In the genomic region with DNA sequence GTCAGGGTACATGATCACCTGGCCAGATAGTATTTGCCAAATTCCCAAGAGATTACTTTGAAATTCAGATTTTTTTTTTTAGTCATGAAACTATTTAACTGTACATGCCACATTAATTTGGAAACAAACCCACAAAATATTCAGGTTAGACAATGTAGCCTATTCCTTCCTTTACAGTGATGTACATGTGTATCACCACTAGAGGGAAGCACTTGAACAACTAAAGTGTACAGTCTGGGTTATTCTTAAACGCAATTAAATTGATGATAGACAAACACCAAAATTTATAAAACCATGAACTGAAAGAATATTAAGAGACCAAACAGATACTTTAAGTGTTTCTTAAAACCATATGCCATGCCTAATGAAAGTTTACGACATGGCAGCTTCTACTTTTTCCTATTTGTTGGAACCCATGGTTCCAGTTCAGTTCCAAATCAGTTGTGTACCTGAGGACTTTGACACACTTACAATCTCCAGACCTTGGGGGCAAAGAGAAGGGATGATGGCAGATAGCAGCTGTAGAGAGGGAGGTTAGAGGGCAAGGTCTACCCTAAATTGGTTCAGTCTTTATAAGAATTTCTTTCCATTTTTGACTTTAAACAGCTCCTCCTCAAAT, we compare ENCODE assay signal across 8 cellular contexts. TPM values are rescaled to one million over a fixed set of nuclear protein-coding genes. Genes with fewer than 3 reads are reported as not detected.
A peak's percentile ranks its signal among the peaks of the same experiment; 100 is the strongest.
DNase-seq lines count a peak whose midpoint lies in the region; ATAC-seq, FAIRE-seq and TF ChIP-seq lines count a peak whose summit lies in the region.

No MANE protein-coding gene starts in this region.

- FAIRE-seq in small intestine (lab: Jason Lieb, UNC), result no peak

- peaks cover 0 to 31% (median 9%) of the 10 kb centered on the region in 7 donors for H3K27me3 ChIP-seq in heart right ventricle
- no peaks in the 10 kb centered on the region for H3K27me3 ChIP-seq in small intestine (ENCODE audit: control insufficient read depth in 2 of 2, insufficient read depth in 2 of 2, low read length in 2 of 2)

- peak; percentile 44 to 85 (median 79) for TF ChIP-seq CTCF in heart right ventricle (IDR thresholded peaks at IDR 0.05)

- no peak overlapping the region for H3K4me3 Mint-ChIP-seq in activated T-helper 17 cell treated with anti-CD3 and anti-CD28 coated beads, Interleukin-2, amount 50 U/mL, for 72 hours
- H3K4me3 Mint-ChIP-seq in activated naive CD4-positive, alpha-beta T cell treated with anti-CD3 and anti-CD28 coated beads for 36 hours, result no peak overlapping the region

- H3K9me3 ChIP-seq in heart right ventricle (peaks cover 0 to 3% (median 0%) of the 10 kb centered on the region in 11 donors), small intestine (ENCODE audit: control insufficient read depth, low read depth) (no peaks in the 10 kb centered on the region)

- H3K36me3 Mint-ChIP-seq in activated T-helper 17 cell treated with anti-CD3 and anti-CD28 coated beads, Interleukin-2, amount 50 U/mL, for 72 hours (ENCODE audit: low read depth), result no peaks in the 10 kb centered on the region
- H3K36me3 Mint-ChIP-seq in activated naive CD4-positive, alpha-beta T cell treated with anti-CD3 and anti-CD28 coated beads for 36 hours (ENCODE audit: low read depth), result no peaks in the 10 kb centered on the region

- no peaks in the 10 kb centered on the region for H3K27me3 Mint-ChIP-seq in activated T-helper 17 cell treated with anti-CD3 and anti-CD28 coated beads, Interleukin-2, amount 50 U/mL, for 72 hours
- H3K27me3 Mint-ChIP-seq in activated naive CD4-positive, alpha-beta T cell treated with anti-CD3 and anti-CD28 coated beads for 36 hours (ENCODE audit: low read depth), result no peaks in the 10 kb centered on the region

- intact Hi-C loops in heart right ventricle (cut with DNase I), result loop anchor here in 9 of 10 donors (2.0 to 10.0 kb wide), 8 partner anchors 95 to 575 kb away; no protein-coding TSS in a partner anchor
- intact Hi-C loops in activated naive CD4-positive, alpha-beta T cell treated with anti-CD3 and anti-CD28 coated beads for 36 hours (cut with micrococcal nuclease), result loop anchor here (1.0 to 10.0 kb wide), 8 partner anchors 20 to 1792 kb away; partner anchors contain the start of gene IRS2

- DNase-seq in CD1c-positive myeloid dendritic cell (ENCODE audit: extremely low spot score) (peak; percentile 66), NCI-H1694 (lab: John Stamatoyannopoulos, UW) (peak; percentile 79), heart right ventricle (no peak), small intestine (peak; percentile 52)
- DNase-seq in activated naive CD4-positive, alpha-beta T cell treated with anti-CD3 and anti-CD28 coated beads for 36 hours, result no peak

- H3K4me1 Mint-ChIP-seq in activated T-helper 17 cell treated with anti-CD3 and anti-CD28 coated beads, Interleukin-2, amount 50 U/mL, for 72 hours, result peaks cover 6% of the 10 kb centered on the region
- peaks cover 21% of the 10 kb centered on the region for H3K4me1 Mint-ChIP-seq in activated naive CD4-positive, alpha-beta T cell treated with anti-CD3 and anti-CD28 coated beads for 36 hours (ENCODE audit: low read depth)

- CTCF ChIA-PET in activated naive CD4-positive, alpha-beta T cell treated with anti-CD3 and anti-CD28 coated beads for 36 hours (lab: Charles Lee), result interaction anchor here (0.6 to 1.8 kb wide), 6 partner anchors 18 to 593 kb away, joined by 3 to 6 read pairs (median 4); no protein-coding TSS in a partner anchor

- ATAC-seq in GM18520 (IDR thresholded peaks at IDR 0.05; ENCODE audit: unreplicated experiment) (peak; percentile 56), HG02938 (IDR thresholded peaks at IDR 0.05; ENCODE audit: unreplicated experiment) (peak; percentile 86), heart right ventricle (peak in 5 of 8 donors; percentile 61 to 73 (median 66))
- peak; percentile 75 for ATAC-seq in activated T-helper 17 cell treated with anti-CD3 and anti-CD28 coated beads, Interleukin-2, amount 50 U/mL, for 72 hours (replicated peaks)

- H3K9me3 Mint-ChIP-seq in activated T-helper 17 cell treated with anti-CD3 and anti-CD28 coated beads, Interleukin-2, amount 50 U/mL, for 72 hours, result no peaks in the 10 kb centered on the region
- no peaks in the 10 kb centered on the region for H3K9me3 Mint-ChIP-seq in activated naive CD4-positive, alpha-beta T cell treated with anti-CD3 and anti-CD28 coated beads for 36 hours

- H3K27ac Mint-ChIP-seq in activated T-helper 17 cell treated with anti-CD3 and anti-CD28 coated beads, Interleukin-2, amount 50 U/mL, for 72 hours, result no peak overlapping the region
- H3K27ac Mint-ChIP-seq in activated naive CD4-positive, alpha-beta T cell treated with anti-CD3 and anti-CD28 coated beads for 36 hours, result no peak overlapping the region

- H3K36me3 ChIP-seq in heart right ventricle (no peaks in the 10 kb centered on the region), small intestine (ENCODE audit: control insufficient read depth in 2 of 2, insufficient read depth in 2 of 2, low read length in 2 of 2) (no peaks in the 10 kb centered on the region)

- H3K4me3 ChIP-seq in heart right ventricle (no peak overlapping the region), small intestine (ENCODE audit: low read depth in 1 of 2, low read length in 2 of 2) (no peak overlapping the region)

- WGBS in heart right ventricle, 2 donors, result 20 to 34% methylated on average over 2 of the region's 2 CpGs
- WGBS in small intestine, 3 donors, result 10 to 24% (median 21%) methylated on average over 2 of the region's 2 CpGs

- H3K27ac ChIP-seq in heart right ventricle, result peak overlapping the region in 1 of 10 donors; percentile 17
- H3K27ac ChIP-seq in small intestine (ENCODE audit: low read depth in 1 of 2, low read length in 1 of 2), result no peak overlapping the region

- peaks cover 0 to 24% (median 0%) of the 10 kb centered on the region in 9 donors for H3K4me1 ChIP-seq in heart right ventricle
- no peaks in the 10 kb centered on the region for H3K4me1 ChIP-seq in small intestine (ENCODE audit: control insufficient read depth in 2 of 2, insufficient read depth in 1 of 2, low read depth in 1 of 2, low read length in 1 of 2)

RNA-seq across cellular contexts. Expression of gene TNFSF13B, which starts 52.8 kb away (rescaled TPM):
- 1 to 10 TPM; 3.6 to 4.4 TPM for total RNA-seq in activated T-helper 17 cell treated with anti-CD3 and anti-CD28 coated beads, Interleukin-2, amount 50 U/mL, for 72 hours
- total RNA-seq in heart right ventricle, result 10 to 100 TPM in 1 of 10 donors, 1 to 10 TPM in 8, under 1 TPM in 1; 0.83 to 20.8 (median 2.0) TPM
- 1 to 10 TPM in 1 of 2 donors, under 1 TPM in 1; 0.52 to 2.6 TPM for polyA plus RNA-seq in heart right ventricle
- 1 to 10 TPM; 3.1 to 6.9 (median 4.6) TPM for polyA plus RNA-seq in small intestine
- total RNA-seq in activated naive CD4-positive, alpha-beta T cell treated with anti-CD3 and anti-CD28 coated beads for 36 hours, result 1 to 10 TPM; 2.0 to 2.6 TPM

Comparison
In these comparisons a context has a peak if more than half of its experiments do, and no peak if none do; other contexts are left out.
1. DNase-seq: peak in CD1c-positive myeloid dendritic cell (single experiment), NCI-H1694 (single experiment) and small intestine (single experiment); none in heart right ventricle (0 of 2) and activated naive CD4-positive, alpha-beta T cell treated with anti-CD3 and anti-CD28 coated beads for 36 hours (single experiment).
2. Peak in every context shown above with its lines, with median percentiles within 50 percentile points of each other: ATAC-seq.